In genomic region chr10:85696893-85697292, GRCh38 we compare ENCODE assay signal across 34 cellular contexts.
"Had no signal": no experiment of that assay in that cellular context is flagged by ENCODE, and none has a peak within 500 bp of the region (broad histone marks: within the 10 kb centered on the region; RNA-seq: fewer than 3 reads in every experiment).

No MANE protein-coding gene starts in this region.

- H3K36me3 ChIP-seq: adrenal gland, brain microvascular endothelial cell, breast epithelium had no signal

- H3K4me1 ChIP-seq: adrenal gland, body of pancreas, breast epithelium had no signal

- DNase-seq: activated B cell treated with CpG ODN at 0.5 μM for 24 hours; activated CD4-positive, alpha-beta memory T cell treated with anti-CD3 and anti-CD28 coated beads for 36 hours; activated CD4-positive, alpha-beta T cell treated with anti-CD3 and anti-CD28 coated beads for 4 hours; activated CD4-positive, alpha-beta T cell treated with anti-CD3 and anti-CD28 coated beads, Interleukin-2, amount 10 ng/mL, durations not matched to agents 24 days and 14 days; activated CD4-positive, alpha-beta T cell treated with anti-CD3 and anti-CD28 coated beads, Interleukin-2, amount 50 U/mL, for 1 hour; activated CD4-positive, alpha-beta T cell treated with anti-CD3 and anti-CD28 coated beads, Interleukin-2, amount 50 U/mL, for 4 hours; activated CD4-positive, CD25-positive, alpha-beta regulatory T cell treated with anti-CD3 and anti-CD28 coated beads, Interleukin-2, amount 50 U/mL, for 72 hours; activated CD8-positive, alpha-beta memory T cell treated with anti-CD3 and anti-CD28 coated beads, Interleukin-2, amount 50 U/mL, for 4 hours; activated CD8-positive, alpha-beta T cell treated with anti-CD3 and anti-CD28 coated beads for 36 hours; activated effector memory CD4-positive, alpha-beta T cell treated with anti-CD3 and anti-CD28 coated beads, Interleukin-2, amount 50 U/mL, for 16 hours; activated gamma-delta T cell treated with Interleukin-2 at 50 U/mL for 16 hours; activated naive CD4-positive, alpha-beta T cell; activated naive CD4-positive, alpha-beta T cell treated with anti-CD3 and anti-CD28 coated beads for 36 hours; activated naive CD4-positive, alpha-beta T cell treated with anti-CD3 and anti-CD28 coated beads, Interleukin-2, amount 50 U/mL, for 16 hours; activated naive CD8-positive, alpha-beta T cell treated with anti-CD3 and anti-CD28 coated beads for 36 hours; activated T-cell treated with anti-CD3 and anti-CD28 coated beads for 4 hours; activated T-cell treated with anti-CD3 and anti-CD28 coated beads, Interleukin-2, amount 50 U/mL, for 1 hour; activated T-cell treated with anti-CD3 and anti-CD28 coated beads, Interleukin-2, amount 50 U/mL, for 4 hours; activated T-cell treated with anti-CD3 and anti-CD28 coated beads, Interleukin-2, amount 50 U/mL, for 72 hours; adrenal gland; amniotic stem cell; aorta; body of pancreas; brain microvascular endothelial cell; central memory CD4-positive, alpha-beta T cell; T-helper 1 cell; T-helper 2 cell; T-helper 9 cell had no signal

- H3K9me3 ChIP-seq: adrenal gland, body of pancreas, breast epithelium had no signal

- ATAC-seq: activated CD8-positive, alpha-beta T cell treated with anti-CD3 and anti-CD28 coated beads for 36 hours; activated naive CD4-positive, alpha-beta T cell treated with anti-CD3 and anti-CD28 coated beads, Interleukin-2, amount 50 U/mL, for 72 hours; activated T-cell treated with anti-CD3 and anti-CD28 coated beads, Interleukin-2, amount 50 U/mL, for 4 hours; activated T-cell treated with anti-CD3 and anti-CD28 coated beads, Interleukin-2, amount 50 U/mL, for 72 hours; activated T-helper 17 cell treated with anti-CD3 and anti-CD28 coated beads, Interleukin-2, amount 50 U/mL, for 72 hours; body of pancreas had no signal

- H3K4me3 ChIP-seq: adrenal gland, body of pancreas, breast epithelium had no signal

- H3K27ac ChIP-seq: adrenal gland, body of pancreas, brain microvascular endothelial cell, breast epithelium, VCaP had no signal

- FAIRE-seq: astrocyte, TTC549 had no signal

- H3K27me3 ChIP-seq: adrenal gland, brain microvascular endothelial cell, breast epithelium had no signal
